In the genomic region with DNA sequence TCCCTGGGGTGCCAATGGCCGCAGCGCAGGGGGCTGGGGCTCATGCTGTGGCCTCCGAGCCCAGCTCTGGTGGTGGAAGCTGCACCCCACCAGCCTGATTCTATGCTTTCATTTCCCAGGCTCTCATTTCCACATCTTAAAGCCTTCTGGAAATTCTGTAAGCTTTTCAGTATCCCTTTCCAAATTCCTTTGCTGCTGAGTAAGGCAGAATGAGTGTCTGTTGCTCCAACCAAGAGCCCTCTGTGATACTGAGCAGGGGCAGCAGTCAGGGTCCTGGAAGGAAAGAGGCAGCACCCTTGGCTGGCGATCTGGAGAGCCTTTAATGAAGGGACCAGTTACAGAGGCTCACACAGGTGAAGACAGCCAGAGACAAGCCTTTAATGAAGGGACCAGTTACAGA, we compare ENCODE assay signal across 21 cellular contexts.
"Had no signal": no experiment of that assay in that cellular context is flagged by ENCODE, and none has a peak within 500 bp of the region (broad histone marks: within the 10 kb centered on the region; RNA-seq: fewer than 3 reads in every experiment).

No MANE protein-coding gene starts in this region.

- DNase-seq: activated CD4-positive, alpha-beta T cell treated with anti-CD3 and anti-CD28 coated beads, Interleukin-2, amount 50 U/mL, for 48 hours; activated naive CD4-positive, alpha-beta T cell; activated naive CD8-positive, alpha-beta T cell treated with anti-CD3 and anti-CD28 coated beads for 36 hours; activated T-cell treated with anti-CD3 and anti-CD28 coated beads for 4 hours; body of pancreas; dermis blood vessel endothelial cell; effector memory CD8-positive, alpha-beta T cell; head of caudate nucleus; kidney; naive thymus-derived CD8-positive, alpha-beta T cell; ovary; psoas muscle; SK-N-SH; stimulated activated CD4-positive, alpha-beta T cell treated with anti-CD3 and anti-CD28 coated beads, Interleukin-12 subunit alpha, Interleukin-12 subunit beta, amount 100 ng/mL, for 4 hours; stimulated activated CD4-positive, alpha-beta T cell treated with anti-CD3 and anti-CD28 coated beads, Interleukin-2, amount 100 ng/mL, for 24 hours; stimulated activated naive CD4-positive, alpha-beta T cell treated with Interleukin-2 at 50 U/mL for 16 hours had no signal

- H3K27ac Mint-ChIP-seq: activated naive CD8-positive, alpha-beta T cell treated with anti-CD3 and anti-CD28 coated beads for 36 hours; effector memory CD8-positive, alpha-beta T cell; naive thymus-derived CD8-positive, alpha-beta T cell; T-helper 2 cell treated with Interferon-gamma antibody and Interleukin-4, amounts not matched to agents 5 μg/mL and 100 μg/mL, for 36 hours; type B pancreatic cell had no signal

- H3K36me3 Mint-ChIP-seq: activated naive CD8-positive, alpha-beta T cell treated with anti-CD3 and anti-CD28 coated beads for 36 hours; naive thymus-derived CD8-positive, alpha-beta T cell; type B pancreatic cell had no signal

- H3K4me1 ChIP-seq: body of pancreas, left lung, psoas muscle had no signal

- H3K36me3 ChIP-seq: left lung, ovary had no signal

- H3K4me3 ChIP-seq: body of pancreas, left lung, ovary, psoas muscle had no signal

- H3K4me3 Mint-ChIP-seq: activated naive CD8-positive, alpha-beta T cell treated with anti-CD3 and anti-CD28 coated beads for 36 hours; effector memory CD8-positive, alpha-beta T cell; naive thymus-derived CD8-positive, alpha-beta T cell; T-helper 2 cell treated with Interferon-gamma antibody and Interleukin-4, amounts not matched to agents 5 μg/mL and 100 μg/mL, for 36 hours; type B pancreatic cell had no signal

- H3K9me3 ChIP-seq: body of pancreas, left lung, ovary, psoas muscle, SK-N-SH had no signal

- H3K27ac ChIP-seq: body of pancreas, left lung, ovary, psoas muscle had no signal

- H3K27me3 ChIP-seq: body of pancreas, ovary had no signal

- H3K4me2 ChIP-seq: SK-N-SH had no signal

- FAIRE-seq: frontal cortex, kidney, TTC549 had no signal

- H3K4me1 Mint-ChIP-seq: activated naive CD8-positive, alpha-beta T cell treated with anti-CD3 and anti-CD28 coated beads for 36 hours; naive thymus-derived CD8-positive, alpha-beta T cell had no signal

- ATAC-seq: body of pancreas; effector memory CD8-positive, alpha-beta T cell; left lung; naive thymus-derived CD8-positive, alpha-beta T cell; psoas muscle had no signal

- H3K9me3 Mint-ChIP-seq: activated naive CD8-positive, alpha-beta T cell treated with anti-CD3 and anti-CD28 coated beads for 36 hours; effector memory CD8-positive, alpha-beta T cell; T-helper 2 cell treated with Interferon-gamma antibody and Interleukin-4, amounts not matched to agents 5 μg/mL and 100 μg/mL, for 36 hours; type B pancreatic cell had no signal

- H3K9ac ChIP-seq: SK-N-SH had no signal
